8 cellular contexts compared by ENCODE assay signal in genomic region chr16:86016201-86016965, GRCh38.
DNase-seq lines count a peak whose midpoint lies in the region; ATAC-seq and TF ChIP-seq lines count a peak whose summit lies in the region.

No MANE protein-coding gene starts in this region.

- H3K79me2 ChIP-seq in neural cell (replicated peaks; ENCODE audit: insufficient read depth, low read length) = no peaks in the 10 kb centered on the region

- no peak overlapping the region for H3K9ac ChIP-seq in neural cell (ENCODE audit: low read length)

- TF ChIP-seq CTCF in AG10803 (conservative IDR thresholded peaks at IDR 0.05; ENCODE audit: low read length) = peak; percentile 84
- peak; percentile 37 for TF ChIP-seq CTCF in GM20000 (IDR thresholded peaks at IDR 0.05; ENCODE audit: extremely low read depth, missing control alignments)
- peak; percentile 93 for TF ChIP-seq CTCF in neural cell (IDR thresholded peaks at IDR 0.05; ENCODE audit: poor library complexity, severe bottlenecking)

- no peak overlapping the region for H3K4me3 ChIP-seq in AG10803 (ENCODE audit: low read length)
- H3K4me3 ChIP-seq in neural cell (ENCODE audit: low read length) = no peak overlapping the region

- no peak overlapping the region for H3K27ac ChIP-seq in neural cell (ENCODE audit: low read length)

- H3K27me3 ChIP-seq in neural cell (ENCODE audit: insufficient read depth, low read depth, low read length) = no peaks in the 10 kb centered on the region

- H3K9me2 ChIP-seq in neural cell (ENCODE audit: insufficient read depth, low read length) = no peaks in the 10 kb centered on the region

- DNase-seq in AG10803 (ENCODE audit: low read depth) (peak; percentile 65), GM20000 (ENCODE audit: low spot score) (peak; percentile 79), NCI-H82 treated with DMSO at 0.1 percent for 48 hours (lab: John Stamatoyannopoulos, UW; ENCODE audit: unreplicated experiment) (peak; percentile 1), fibroblast of the conjunctiva (ENCODE audit: low read depth) (peak; percentile 47), NCI-H2029 treated with DMSO at 0.1 percent for 48 hours (lab: John Stamatoyannopoulos, UW) (no peak)
- peak; percentile 60 to 63 for DNase-seq in activated T-cell treated with anti-CD3 and anti-CD28 coated beads, Interleukin-2, amount 50 U/mL, for 48 hours

- H3K36me3 ChIP-seq in neural cell (ENCODE audit: insufficient read depth, low read length) = no peaks in the 10 kb centered on the region

- TF ChIP-seq EP300 in neural cell (conservative IDR thresholded peaks at IDR 0.05; ENCODE audit: poor library complexity, severe bottlenecking) = peak; percentile 23

- no peaks in the 10 kb centered on the region for H3K9me3 ChIP-seq in neural cell (ENCODE audit: low read length)

- ATAC-seq in HG03520 (IDR thresholded peaks at IDR 0.05; ENCODE audit: unreplicated experiment) = no peak

- no peak overlapping the region for H3K4me2 ChIP-seq in neural cell (ENCODE audit: low read length)

- TF ChIP-seq RAD21 in neural cell (conservative IDR thresholded peaks at IDR 0.05) = peak; percentile 97

- no peak overlapping the region for H2AFZ ChIP-seq in neural cell (ENCODE audit: low read depth, low read length)

- H3F3A ChIP-seq in neural cell (ENCODE audit: insufficient read depth, low read length, poor library complexity, severe bottlenecking) = no peaks in the 10 kb centered on the region

- H4K20me1 ChIP-seq in neural cell (ENCODE audit: insufficient read depth) = no peaks in the 10 kb centered on the region

TF ChIP-seq in neural cell, 6 proteins besides CTCF, POLR2A, EP300 and RAD21:
- TF ChIP-seq SMC3 (conservative IDR thresholded peaks at IDR 0.05; ENCODE audit: poor library complexity) (peak; percentile 95), REST (IDR thresholded peaks at IDR 0.05; ENCODE audit: borderline replicate concordance) (no peak)

Comparison
In these comparisons a context has a peak if more than half of its experiments do, and no peak if none do; other contexts are left out.
1. CTCF ChIP-seq: peak in every context shown above with its lines; median percentile 93 in neural cell; 84 in AG10803; 37 in GM20000.